In genomic region chrX:13965531-13965930, GRCh38 we compare ENCODE assay signal across 18 cellular contexts.
A peak's percentile ranks its signal among the peaks of the same experiment; 100 is the strongest.
DNase-seq lines count a peak whose midpoint lies in the region; ATAC-seq and TF ChIP-seq lines count a peak whose summit lies in the region.
"Had no signal": no experiment of that assay in that cellular context is flagged by ENCODE, and none has a peak within 500 bp of the region (broad histone marks: within the 10 kb centered on the region; RNA-seq: fewer than 3 reads in every experiment).

No MANE protein-coding gene starts in this region.

- H3K36me3 ChIP-seq in colonic mucosa: no peaks in the 10 kb centered on the region
- H3K36me3 ChIP-seq: MG63 had no signal

- no peak overlapping the region for H3K27ac Mint-ChIP-seq in activated naive CD8-positive, alpha-beta T cell treated with anti-CD3 and anti-CD28 coated beads, Interleukin-2, amount 50 U/mL, for 24 hours

- H3K4me3 ChIP-seq in dorsolateral prefrontal cortex (peak overlapping the region in 4 of 59 donors; percentile 1 to 23 (median 16)), colonic mucosa (no peak overlapping the region)
- H3K4me3 ChIP-seq: A549, GM12878, GM23248, MG63 had no signal

- ATAC-seq in activated naive CD8-positive, alpha-beta T cell treated with anti-CD3 and anti-CD28 coated beads, Interleukin-2, amount 50 U/mL, for 24 hours: no peak
- ATAC-seq: A549, GM12878, PC-3 had no signal

- TF ChIP-seq CTCF in dorsolateral prefrontal cortex (IDR thresholded peaks at IDR 0.05 in 54 of 56, conservative IDR thresholded peaks at IDR 0.05 in 2 of 56; ENCODE audit: low read depth in 1 of 56, partially characterized antibody in 56 of 56) (peak in 14 of 56 donors; percentile 10 to 41 (median 22)), colonic mucosa (IDR thresholded peaks at IDR 0.05) (no peak)

- in situ Hi-C loops in SK-MEL-5 (cut with HindIII; ENCODE audit: low pct_unique_long_range_greater_than_20kb, low sequenced_read_pairs): no loop called here

- H3K9me3 Mint-ChIP-seq in activated naive CD8-positive, alpha-beta T cell treated with anti-CD3 and anti-CD28 coated beads, Interleukin-2, amount 50 U/mL, for 24 hours: no peaks in the 10 kb centered on the region

- peak overlapping the region in 57 of 59 donors; percentile 13 to 85 (median 78) for H3K27ac ChIP-seq in dorsolateral prefrontal cortex
- peak overlapping the region; percentile 64 for H3K27ac ChIP-seq in temporal lobe (ENCODE audit: low read depth, low read length)
- no peak overlapping the region for H3K27ac ChIP-seq in colonic mucosa
- H3K27ac ChIP-seq: A549, GM23248, RWPE1 had no signal

- H3K27me3 ChIP-seq in dorsolateral prefrontal cortex (peaks cover 0 to 42% (median 4%) of the 10 kb centered on the region in 45 donors), colonic mucosa (peaks cover 3% of the 10 kb centered on the region)
- H3K27me3 ChIP-seq: MG63 had no signal

- no peak overlapping the region for H3K4me3 Mint-ChIP-seq in activated naive CD8-positive, alpha-beta T cell treated with anti-CD3 and anti-CD28 coated beads, Interleukin-2, amount 50 U/mL, for 24 hours

- DNase-seq in SK-MEL-5 (ENCODE audit: low read depth, low spot score): peak; percentile 46
- DNase-seq in dorsolateral prefrontal cortex: peak in 9 of 10 donors; percentile 41 to 68 (median 58)
- peak; percentile 31 for DNase-seq in midbrain (lab: John Stamatoyannopoulos, UW)
- DNase-seq in KG1 (lab: John Stamatoyannopoulos, UW): no peak
- DNase-seq in colonic mucosa: no peak
- no peak for DNase-seq in activated naive CD8-positive, alpha-beta T cell treated with anti-CD3 and anti-CD28 coated beads, Interleukin-2, amount 50 U/mL, for 24 hours
- DNase-seq: GDM1, GM23248, MG63, NCI-H1092, NCI-H2081 treated with DMSO at 0.1 percent for 48 hours, NCI-H510A treated with DMSO at 0.1 percent for 48 hours, NCI-H82, PC-3 had no signal

- no peaks in the 10 kb centered on the region for H3K27me3 Mint-ChIP-seq in activated naive CD8-positive, alpha-beta T cell treated with anti-CD3 and anti-CD28 coated beads, Interleukin-2, amount 50 U/mL, for 24 hours

- no peaks in the 10 kb centered on the region for H3K9me3 ChIP-seq in colonic mucosa
- H3K9me3 ChIP-seq: A549, MG63 had no signal

- intact Hi-C loops in dorsolateral prefrontal cortex (cut with DNase I): no loop called here
- intact Hi-C loops in colonic mucosa (cut with DNase I): no loop called here

- H3K4me1 ChIP-seq in colonic mucosa: no peaks in the 10 kb centered on the region
- H3K4me1 ChIP-seq: A549 had no signal

- no peaks in the 10 kb centered on the region for H3K36me3 Mint-ChIP-seq in activated naive CD8-positive, alpha-beta T cell treated with anti-CD3 and anti-CD28 coated beads, Interleukin-2, amount 50 U/mL, for 24 hours (ENCODE audit: low read depth)

- no peaks in the 10 kb centered on the region for H3K4me1 Mint-ChIP-seq in activated naive CD8-positive, alpha-beta T cell treated with anti-CD3 and anti-CD28 coated beads, Interleukin-2, amount 50 U/mL, for 24 hours

- H3K9ac ChIP-seq in colonic mucosa (ENCODE audit: low read depth in 2 of 2, low read length in 2 of 2): no peak overlapping the region
- H3K9ac ChIP-seq: GM23248 had no signal

Comparison
In these comparisons a context has a peak if more than half of its experiments do, and no peak if none do; other contexts are left out.
1. DNase-seq: peak in SK-MEL-5 (single experiment), dorsolateral prefrontal cortex (9 of 10) and midbrain (single experiment); none in KG1 (single experiment), colonic mucosa (single experiment) and activated naive CD8-positive, alpha-beta T cell treated with anti-CD3 and anti-CD28 coated beads, Interleukin-2, amount 50 U/mL, for 24 hours (single experiment).